18 cellular contexts compared by ENCODE assay signal in genomic region chr2:222610746-222611145, GRCh38. TPM values are rescaled to one million over a fixed set of nuclear protein-coding genes. Genes with fewer than 3 reads are reported as not detected.
DNase-seq lines count a peak whose midpoint lies in the region; ATAC-seq, FAIRE-seq and TF ChIP-seq lines count a peak whose summit lies in the region.
"Had no signal": no experiment of that assay in that cellular context is flagged by ENCODE, and none has a peak within 500 bp of the region (broad histone marks: within the 10 kb centered on the region; RNA-seq: fewer than 3 reads in every experiment).

No MANE protein-coding gene starts in this region.

- TF ChIP-seq EP300 in HepG2 (IDR thresholded peaks at IDR 0.05; ENCODE audit: low read depth in 2 of 2, low read length in 2 of 2) (no peak), HepG2 (CRISPR knock-in tag; IDR thresholded peaks at IDR 0.05; ENCODE audit: borderline replicate concordance) (no peak)

- CTCF ChIA-PET in HepG2 (lab: Yijun Ruan, JAX; ENCODE audit: low intra/inter-chr PET ratio, low total read pairs), result no interaction called here

- 90% methylated on average over 1 of the region's 1 CpG for WGBS in HepG2 (ENCODE audit: low lambda C conversion rate)
- 80% methylated on average over 1 of the region's 1 CpG for WGBS in right lobe of liver (ENCODE audit: insufficient coverage, low coverage, low lambda C conversion rate, missing lambda C conversion rate)

- no TSS peak for BruUV-seq in HepG2 (replicated peaks; lab: Mats Ljungman, UMichigan)

- no peaks in the 10 kb centered on the region for H3K79me2 ChIP-seq in HepG2 (ENCODE audit: insufficient read depth, low read length)

- no peak overlapping the region for H3K4me3 ChIP-seq in HepG2 (replicated peaks in 1 of 3; ENCODE audit: insufficient read depth in 1 of 3, low read depth in 2 of 3, low read length in 3 of 3)
- no peak overlapping the region for H3K4me3 ChIP-seq in right lobe of liver
- no peak overlapping the region for H3K4me3 ChIP-seq in fibroblast of mammary gland (ENCODE audit: control insufficient read depth, low read depth, low read length)
- H3K4me3 ChIP-seq: heart left ventricle, sigmoid colon, vagina had no signal

- H3K27ac ChIP-seq in HepG2 (ENCODE audit: extremely low read length, insufficient read depth, low read length) (no peak overlapping the region), right lobe of liver (no peak overlapping the region)
- H3K27ac ChIP-seq: heart left ventricle, sigmoid colon, vagina had no signal

- POLR2A ChIA-PET in HepG2 (lab: Yijun Ruan, JAX), result no interaction called here

- TF ChIP-seq POLR2A in HepG2 (IDR thresholded peaks at IDR 0.05; ENCODE audit: insufficient read depth in 1 of 2, low read depth in 2 of 2, low read length in 2 of 2) (no peak), right lobe of liver (IDR thresholded peaks at IDR 0.05) (no peak), H54 (IDR thresholded peaks at IDR 0.05; ENCODE audit: low read depth, low read length) (no peak)

- TF ChIP-seq CTCF in HepG2 (CRISPR knock-in tag; IDR thresholded peaks at IDR 0.05), result peak; percentile 27; the same call in 1 of the 2 replicates
- peak in 1 of 4 donors; percentile 5 for TF ChIP-seq CTCF in right lobe of liver (IDR thresholded peaks at IDR 0.05)
- TF ChIP-seq CTCF in fibroblast of mammary gland (conservative IDR thresholded peaks at IDR 0.05; ENCODE audit: control insufficient read depth, insufficient read depth, low read depth, low read length), result peak; percentile 19

- DNase-seq in HepG2 (ENCODE audit: low spot score) (no peak), right lobe of liver (no peak), RPMI7951 (ENCODE audit: low read depth) (peak; percentile 33), fibroblast of mammary gland (ENCODE audit: low read depth) (peak; percentile 35), NCI-H69 (lab: John Stamatoyannopoulos, UW) (no peak), H54 (ENCODE audit: insufficient read length, low spot score) (no peak), NCI-H1092 treated with DMSO at 0.1 percent for 48 hours (lab: John Stamatoyannopoulos, UW) (no peak)
- DNase-seq in stimulated activated naive CD8-positive, alpha-beta T cell treated with anti-CD3 and anti-CD28 coated beads, Interleukin-15, Interleukin-2, amounts not matched to agents 100 U/mL and 50 U/mL, for 24 hours, result no peak
- DNase-seq: activated CD8-positive, alpha-beta T cell treated with anti-CD3 and anti-CD28 coated beads, Interleukin-2, amount 10 ng/mL, durations not matched to agents 7 days and 5 days; activated gamma-delta T cell; endodermal cell; heart left ventricle; naive thymus-derived CD8-positive, alpha-beta T cell; NCI-H446 treated with DMSO at 0.1 percent for 48 hours; sigmoid colon; stimulated activated naive CD4-positive, alpha-beta T cell treated with Interleukin-2 at 50 U/mL for 16 hours had no signal

- peaks cover 13 to 70% of the 10 kb centered on the region in 2 experiments for H3K36me3 ChIP-seq in HepG2 (replicated peaks in 1 of 2; ENCODE audit: control insufficient read depth in 1 of 2, insufficient read depth in 2 of 2, low read length in 2 of 2)
- peaks cover 0 to 24% (median 12%) of the 10 kb centered on the region in 4 donors for H3K36me3 ChIP-seq in right lobe of liver

- peak; percentile 56; the same call in 2 of the 3 replicates for ATAC-seq in HepG2
- ATAC-seq in right lobe of liver, result no peak
- ATAC-seq in stimulated activated naive CD8-positive, alpha-beta T cell treated with anti-CD3 and anti-CD28 coated beads, Interleukin-15, Interleukin-2, amounts not matched to agents 100 U/mL and 50 U/mL, for 24 hours, result no peak
- ATAC-seq: activated CD8-positive, alpha-beta T cell treated with anti-CD3 and anti-CD28 coated beads, Interleukin-2, amount 10 ng/mL, durations not matched to agents 7 days and 5 days; naive thymus-derived CD8-positive, alpha-beta T cell had no signal

- in situ Hi-C loops in HepG2 (cut with HindIII; ENCODE audit: extremely low pct_ligation_motif_present, low pct_unique_long_range_greater_than_20kb), result no loop called here

- H3K9me3 ChIP-seq in HepG2 (ENCODE audit: low read length), result no peaks in the 10 kb centered on the region
- H3K9me3 ChIP-seq in right lobe of liver, result no peaks in the 10 kb centered on the region
- H3K9me3 ChIP-seq: heart left ventricle, sigmoid colon, vagina had no signal

- TF ChIP-seq RAD21 in HepG2 (CRISPR knock-in tag; IDR thresholded peaks at IDR 0.05), result no peak

- H3K4me2 ChIP-seq in HepG2 (ENCODE audit: low read depth, low read length), result no peak overlapping the region

- H3K4me1 ChIP-seq in HepG2 (ENCODE audit: insufficient read depth, low read length) (no peaks in the 10 kb centered on the region), right lobe of liver (no peaks in the 10 kb centered on the region)
- H3K4me1 ChIP-seq: heart left ventricle, vagina had no signal

- H3K9ac ChIP-seq in HepG2 (ENCODE audit: insufficient read depth, low read depth, low read length), result no peak overlapping the region

- H2AFZ ChIP-seq in HepG2 (ENCODE audit: low read length), result no peak overlapping the region

- no peak for FAIRE-seq in HepG2 (lab: Jason Lieb, UNC)
- FAIRE-seq in H54 (lab: Jason Lieb, UNC), result no peak
- FAIRE-seq: H1 had no signal

- H4K20me1 ChIP-seq in HepG2 (ENCODE audit: insufficient read depth, low read length), result no peaks in the 10 kb centered on the region

- H3K27me3 ChIP-seq in HepG2 (ENCODE audit: control insufficient read depth in 1 of 2, insufficient read depth in 2 of 2, low read length in 2 of 2) (no peaks in the 10 kb centered on the region), right lobe of liver (no peaks in the 10 kb centered on the region)
- H3K27me3 ChIP-seq: heart left ventricle, sigmoid colon, vagina had no signal

- intact Hi-C loops in HepG2 (cut with micrococcal nuclease; ENCODE audit: unreplicated experiment), result loop anchor here (5.0 kb wide), 1 partner anchor 583 kb away; no protein-coding TSS in a partner anchor
- intact Hi-C loops in right lobe of liver (cut with DNase I), result no loop called here

TF ChIP-seq in HepG2, 621 proteins besides CTCF, POLR2A, EP300 and RAD21:
- TF ChIP-seq REXO4 (CRISPR knock-in tag; IDR thresholded peaks at IDR 0.05; ENCODE audit: borderline replicate concordance) (no peak), STAG1 (CRISPR knock-in tag; IDR thresholded peaks at IDR 0.05) (peak; percentile 54)

RNA-seq across cellular contexts. Expression of gene FARSB, which starts 45.1 kb away (rescaled TPM):
- total RNA-seq in HepG2 (2016; rRNA removed; fragmentation: Illumina TruSeq; extraction: Trizol), result 45.9 and 68.1 TPM in 2 replicates
- 17.9 and 20.0 TPM in 2 replicates for total RNA-seq in HepG2 (2016; cell fraction: cytosol; rRNA removed; fragmentation: Illumina TruSeq; extraction: Trizol; ENCODE audit: low read depth)
- total RNA-seq in HepG2 (2016; cell fraction: insoluble cytoplasmic fraction; rRNA removed; fragmentation: Illumina TruSeq; extraction: Trizol), result 46.3 and 67.7 TPM in 2 replicates
- total RNA-seq in HepG2 (2016; cell fraction: membrane; rRNA removed; fragmentation: Illumina TruSeq; extraction: Trizol), result 26.9 and 31.4 TPM in 2 replicates
- total RNA-seq in HepG2 (2016; cell fraction: nucleus; rRNA removed; fragmentation: Illumina TruSeq; extraction: Trizol), result 36.7 and 38.1 TPM in 2 replicates
- 19.2 and 23.3 TPM in 2 replicates for polyA plus RNA-seq in HepG2 (2011; rRNA removed)
- 12.4 and 17.3 TPM in 2 replicates for polyA plus RNA-seq in HepG2 (2011; cell fraction: cytosol; rRNA removed)
- polyA plus RNA-seq in HepG2 (2011; cell fraction: nucleus; rRNA removed), result 7.7 and 8.8 TPM in 2 replicates
- polyA plus RNA-seq in HepG2 (2012), result 28.5 and 35.1 TPM in 2 replicates
- polyA plus RNA-seq in HepG2 (2016; cell fraction: cytosol; fragmentation: Illumina TruSeq; extraction: Trizol; ENCODE audit: low read depth), result 14.9 and 15.4 TPM in 2 replicates
- 84.0 and 86.1 TPM in 2 replicates for polyA plus RNA-seq in HepG2 (2016; cell fraction: insoluble cytoplasmic fraction; fragmentation: Illumina TruSeq; extraction: Trizol; ENCODE audit: low read depth)
- 22.7 and 26.5 TPM in 2 replicates for polyA plus RNA-seq in HepG2 (2016; cell fraction: membrane; fragmentation: Illumina TruSeq; extraction: Trizol; ENCODE audit: low read depth)
- polyA plus RNA-seq in HepG2 (2016; cell fraction: nucleus; fragmentation: Illumina TruSeq; extraction: Trizol; ENCODE audit: insufficient read depth, low read depth), result 31.2 and 31.9 TPM in 2 replicates
- 11.7 and 18.0 TPM in 2 replicates for polyA minus RNA-seq in HepG2 (2011; rRNA and poly(A)+ RNA removed; ENCODE audit: low replicate concordance)
- polyA minus RNA-seq in HepG2 (2011; cell fraction: cytosol; rRNA and poly(A)+ RNA removed), result 13.3 and 13.4 TPM in 2 replicates
- polyA minus RNA-seq in HepG2 (2011; cell fraction: nucleus; rRNA and poly(A)+ RNA removed), result 27.8 and 32.3 TPM in 2 replicates
- 10 to 100 TPM in 2 of 6 experiments, 1 to 10 TPM in 4; 6.2 to 14.2 (median 9.0) TPM for total RNA-seq in right lobe of liver
- total RNA-seq in RPMI7951 (2014; rRNA removed; shearing (Covaris generic)), result 48.3 and 59.4 TPM in 2 replicates

Comparison
In these comparisons a context has a peak if more than half of its experiments do, and no peak if none do; other contexts are left out.
1. DNase-seq: peak in RPMI7951 (single experiment) and fibroblast of mammary gland (single experiment); none in HepG2 (single experiment), right lobe of liver (0 of 3), NCI-H69 (single experiment), H54 (single experiment), stimulated activated naive CD8-positive, alpha-beta T cell treated with anti-CD3 and anti-CD28 coated beads, Interleukin-15, Interleukin-2, amounts not matched to agents 100 U/mL and 50 U/mL, for 24 hours (single experiment) and NCI-H1092 treated with DMSO at 0.1 percent for 48 hours (single experiment).